In genomic region chr15:101187820-101188516, GRCh38 we compare ENCODE assay signal across 7 cellular contexts.
DNase-seq lines count a peak whose midpoint lies in the region; ATAC-seq, FAIRE-seq and TF ChIP-seq lines count a peak whose summit lies in the region.

No MANE protein-coding gene starts in this region.

- peaks cover 37% of the 10 kb centered on the region for H3K4me1 Mint-ChIP-seq in T-helper 17 cell

- peak; percentile 88 for DNase-seq in osteoblast (ENCODE audit: insufficient read length, low spot score, missing footprints)
- DNase-seq in D721Med (ENCODE audit: insufficient read length, low spot score): no peak
- no peak for DNase-seq in T-helper 17 cell
- DNase-seq in NCI-H1930 (lab: John Stamatoyannopoulos, UW): no peak

- H3K27me3 ChIP-seq in duodenal mucosa (ENCODE audit: control insufficient read depth in 1 of 2, insufficient read depth in 2 of 2, low read length in 2 of 2) (no peaks in the 10 kb centered on the region), osteoblast (ENCODE audit: insufficient read depth, low read length) (no peaks in the 10 kb centered on the region)

- peak overlapping the region; percentile 3 for H3K27ac ChIP-seq in duodenal mucosa (ENCODE audit: low read depth, low read length)
- H3K27ac ChIP-seq in osteoblast (ENCODE audit: low read depth, low read length): peak overlapping the region; percentile 99

- no peaks in the 10 kb centered on the region for H3K27me3 Mint-ChIP-seq in T-helper 17 cell

- FAIRE-seq in D721Med (lab: Jason Lieb, UNC): no peak

- H3K4me1 ChIP-seq in duodenal mucosa (ENCODE audit: control insufficient read depth in 1 of 2, insufficient read depth in 2 of 2, low read length in 2 of 2) (peaks cover 0 to 3% of the 10 kb centered on the region in 2 donors), osteoblast (ENCODE audit: insufficient read depth, low read length) (peaks cover 50% of the 10 kb centered on the region)

- no peaks in the 10 kb centered on the region for H3K36me3 Mint-ChIP-seq in T-helper 17 cell (ENCODE audit: low read depth)

- TF ChIP-seq CTCF in osteoblast (IDR thresholded peaks at IDR 0.05; ENCODE audit: extremely low read depth, low read depth, low read length) (no peak), D721Med (IDR thresholded peaks at IDR 0.05; ENCODE audit: insufficient read depth, missing control alignments) (no peak)

- H3K27ac Mint-ChIP-seq in T-helper 17 cell: no peak overlapping the region

- ATAC-seq in GM19043 (IDR thresholded peaks at IDR 0.05; ENCODE audit: low read depth, unreplicated experiment): peak; percentile 58
- peak; percentile 74 for ATAC-seq in HG03521 (IDR thresholded peaks at IDR 0.05; ENCODE audit: unreplicated experiment)
- ATAC-seq in T-helper 17 cell: no peak

- H3K9me3 ChIP-seq in duodenal mucosa (ENCODE audit: control insufficient read depth in 1 of 2, low read length in 2 of 2): no peaks in the 10 kb centered on the region
- no peaks in the 10 kb centered on the region for H3K9me3 ChIP-seq in osteoblast (ENCODE audit: low read depth, low read length)
- no peaks in the 10 kb centered on the region for H3K9me3 ChIP-seq in T-helper 17 cell (ENCODE audit: control insufficient read depth, low read length, poor library complexity, severe bottlenecking)

- H3K79me2 ChIP-seq in osteoblast (ENCODE audit: insufficient read depth, low read length): peaks cover 96% of the 10 kb centered on the region

- no peaks in the 10 kb centered on the region for H4K20me1 ChIP-seq in osteoblast (ENCODE audit: insufficient read depth, low read length)

- H2AFZ ChIP-seq in osteoblast (ENCODE audit: low read length): no peak overlapping the region

- H3K4me3 ChIP-seq in duodenal mucosa (ENCODE audit: low read depth in 1 of 2, low read length in 2 of 2): peak overlapping the region in 1 of 2 donors; percentile 3
- peak overlapping the region; percentile 66 for H3K4me3 ChIP-seq in osteoblast (ENCODE audit: insufficient read depth, low read length)

- peak overlapping the region; percentile 83 for H3K4me2 ChIP-seq in osteoblast (ENCODE audit: insufficient read depth, low read length)

- peaks cover 0 to 2% of the 10 kb centered on the region in 2 donors for H3K36me3 ChIP-seq in duodenal mucosa (ENCODE audit: control insufficient read depth in 1 of 2, insufficient read depth in 2 of 2, low read length in 2 of 2)
- H3K36me3 ChIP-seq in osteoblast (ENCODE audit: insufficient read depth, low read length): peaks cover 20% of the 10 kb centered on the region

- no peak overlapping the region for H3K9ac ChIP-seq in duodenal mucosa (ENCODE audit: low read depth in 1 of 2, low read length in 2 of 2)

- H3K4me3 Mint-ChIP-seq in T-helper 17 cell: no peak overlapping the region
